Comparison of ENCODE assay signal across 22 cellular contexts in the genomic region with DNA sequence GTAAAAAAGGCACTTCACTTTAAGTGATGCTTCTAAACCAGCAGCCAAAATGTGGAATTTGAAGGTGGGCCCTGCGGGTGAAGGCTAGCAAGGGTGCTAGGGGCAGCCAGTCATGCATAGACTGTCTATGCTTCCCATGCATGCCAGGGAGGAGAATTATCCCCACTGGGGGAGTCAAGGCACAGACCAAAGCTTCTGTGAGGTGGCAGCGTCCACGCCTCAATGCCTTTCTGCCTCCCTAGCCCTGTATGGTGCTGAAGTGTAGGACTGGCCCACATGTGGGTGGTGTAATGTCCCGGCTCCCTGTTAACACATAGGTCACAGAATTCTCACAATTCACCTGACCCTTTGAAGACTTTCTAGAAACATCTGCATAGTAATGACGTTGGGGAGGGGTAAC. TPM values are rescaled to one million over a fixed set of nuclear protein-coding genes. Genes with fewer than 3 reads are reported as not detected.
DNase-seq lines count a peak whose midpoint lies in the region; TF ChIP-seq lines count a peak whose summit lies in the region.
"Had no signal": no experiment of that assay in that cellular context is flagged by ENCODE, and none has a peak within 500 bp of the region (broad histone marks: within the 10 kb centered on the region; RNA-seq: fewer than 3 reads in every experiment).

No MANE protein-coding gene starts in this region.

- H3K27ac ChIP-seq in suprapubic skin: no peak overlapping the region
- H3K27ac ChIP-seq: A549, BLaER1, SJCRH30 had no signal

- peak overlapping the region in 3 of 5 experiments; percentile 53 to 92 (median 84) for H3K4me3 Mint-ChIP-seq in brain
- H3K4me3 Mint-ChIP-seq: CD4-positive, alpha-beta memory T cell had no signal

- no peaks in the 10 kb centered on the region for H3K36me3 Mint-ChIP-seq in brain
- H3K36me3 Mint-ChIP-seq: CD4-positive, alpha-beta memory T cell had no signal

- peaks cover 14% of the 10 kb centered on the region for H3K4me1 Mint-ChIP-seq in brain

- peaks cover 79% of the 10 kb centered on the region for H3K27me3 Mint-ChIP-seq in brain

- TF ChIP-seq CTCF in brain (conservative IDR thresholded peaks at IDR 0.05) (no peak), suprapubic skin (IDR thresholded peaks at IDR 0.05) (no peak)

- peaks cover 37% of the 10 kb centered on the region for H3K27me3 ChIP-seq in suprapubic skin
- H3K27me3 ChIP-seq: BLaER1, SJCRH30 had no signal

- in situ Hi-C loops in Caki2 (cut with HindIII; ENCODE audit: low pct_unique_long_range_greater_than_20kb, low sequenced_read_pairs): no loop called here

- no peak for TF ChIP-seq POLR2A in suprapubic skin (IDR thresholded peaks at IDR 0.05)

- WGBS in suprapubic skin: 77% methylated on average over 4 of the region's 5 CpGs

- no peaks in the 10 kb centered on the region for H3K36me3 ChIP-seq in suprapubic skin
- H3K36me3 ChIP-seq: BLaER1, SJCRH30 had no signal

- H3K4me3 ChIP-seq in suprapubic skin: peak overlapping the region; percentile 69
- H3K4me3 ChIP-seq: A549, BLaER1, SJCRH30 had no signal

- H3K9me3 ChIP-seq in suprapubic skin: no peaks in the 10 kb centered on the region
- H3K9me3 ChIP-seq: A549, Caco-2, SJCRH30 had no signal

- DNase-seq in Caki2 (ENCODE audit: low read depth) (peak; percentile 49), kidney tubule cell (ENCODE audit: low spot score) (peak; percentile 38), suprapubic skin (ENCODE audit: low spot score in 2 of 2) (no peak), C1 segment of cervical spinal cord (lab: John Stamatoyannopoulos, UW) (no peak), Ammon's horn (ENCODE audit: low spot score) (no peak)
- DNase-seq in activated CD4-positive, alpha-beta T cell treated with anti-CD3 and anti-CD28 coated beads, Interleukin-2, amount 50 U/mL, for 4 hours: no peak
- DNase-seq: Caco-2; CD4-positive, alpha-beta memory T cell; IMR-90; MV-4-11; NCI-H1105 treated with DMSO at 0.1 percent for 48 hours; NCI-H2029 treated with DMSO at 0.1 percent for 48 hours; NCI-H226; NCI-H510A treated with DMSO at 0.1 percent for 48 hours; NCI-H774; NK-92 treated with Interleukin-12 subunit alpha and Interleukin-12 subunit beta, amount 100 ng/mL, for 24 hours; SJCRH30 had no signal

- TF ChIP-seq EP300 in suprapubic skin (IDR thresholded peaks at IDR 0.05): no peak

- peaks cover 16% of the 10 kb centered on the region for H3K4me1 ChIP-seq in suprapubic skin
- H3K4me1 ChIP-seq: Caco-2, SJCRH30 had no signal

- peak overlapping the region in 1 of 5 experiments; percentile 94 for H3K27ac Mint-ChIP-seq in brain
- H3K27ac Mint-ChIP-seq: CD4-positive, alpha-beta memory T cell had no signal

- H3K9me3 Mint-ChIP-seq in brain: peaks cover 2 to 9% (median 6%) of the 10 kb centered on the region in 5 experiments

RNA-seq across cellular contexts. Expression of a gene that starts 1.9 kb away (rescaled TPM):
- 0.41 and 1.2 TPM in 2 replicates for total RNA-seq in Caki2 (2014; rRNA removed; shearing (Covaris generic); ENCODE audit: low replicate concordance)
- polyA plus RNA-seq in brain (ENCODE audit: insufficient read depth, low read depth, low replicate concordance): 6.5 TPM
- total RNA-seq in suprapubic skin: 1 to 10 TPM in 3 of 4 donors, under 1 TPM in 1; 0.30 to 1.7 (median 1.2) TPM
- total RNA-seq: Caco-2, Daoy, IMR-90, M059J, SJCRH30 had no signal
- polyA plus RNA-seq: A549; CD4-positive, alpha-beta memory T cell; IMR-90 had no signal

Comparison
In these comparisons a context has a peak if more than half of its experiments do, and no peak if none do; other contexts are left out.
1. DNase-seq: peak in Caki2 (single experiment) and kidney tubule cell (single experiment); none in suprapubic skin (0 of 2), C1 segment of cervical spinal cord (0 of 14), Ammon's horn (single experiment) and activated CD4-positive, alpha-beta T cell treated with anti-CD3 and anti-CD28 coated beads, Interleukin-2, amount 50 U/mL, for 4 hours (0 of 2).